1 cellular context compared by ENCODE assay signal in the genomic region with DNA sequence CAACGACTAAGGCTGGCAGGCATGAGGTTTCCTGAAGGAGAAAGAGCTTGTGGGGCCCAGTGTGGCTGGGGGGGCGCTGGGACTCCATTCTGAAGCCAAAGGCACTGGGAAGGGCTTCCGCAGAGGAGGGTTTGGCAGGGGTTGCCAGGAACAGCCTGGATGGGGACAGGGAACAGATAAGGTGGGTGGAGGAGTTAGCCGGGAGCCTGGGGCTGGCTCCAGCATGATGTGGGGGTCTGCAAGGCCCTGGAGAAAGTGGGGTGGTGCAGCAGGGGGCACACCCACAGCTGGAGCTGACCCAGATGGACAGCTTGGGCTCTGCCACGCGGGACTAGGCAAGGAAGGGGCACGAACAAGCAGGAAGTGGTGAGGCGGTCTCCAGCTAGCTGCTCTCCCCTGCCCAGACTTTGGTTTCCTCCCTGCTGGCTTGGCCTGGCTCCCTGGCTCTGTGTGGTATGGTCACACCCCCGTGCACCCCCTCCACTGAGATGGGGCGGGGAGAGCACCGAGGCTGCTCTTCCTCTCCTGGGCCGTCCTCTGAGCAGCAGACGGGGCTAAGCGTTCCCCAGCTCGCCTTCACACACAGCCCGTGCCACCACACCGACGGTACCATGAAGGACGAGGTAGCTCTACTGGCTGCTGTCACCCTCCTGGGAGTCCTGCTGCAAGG.
TF ChIP-seq lines count a peak whose summit lies in the region.

A gene with protein sequence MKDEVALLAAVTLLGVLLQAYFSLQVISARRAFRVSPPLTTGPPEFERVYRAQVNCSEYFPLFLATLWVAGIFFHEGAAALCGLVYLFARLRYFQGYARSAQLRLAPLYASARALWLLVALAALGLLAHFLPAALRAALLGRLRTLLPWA (plus strand): TSS at position 517 of the 670 bp plus-strand sequence. CDS start 95 bp downstream, at position 612.

TF ChIP-seq in HepG2, 621 proteins besides CTCF, POLR2A, EP300 and RAD21 (continued from another document):
- TF ChIP-seq RFXAP (CRISPR knock-in tag; IDR thresholded peaks at IDR 0.05; ENCODE audit: borderline replicate concordance) (no peak), ZBTB21 (CRISPR knock-in tag; IDR thresholded peaks at IDR 0.05) (no peak), ZNF180 (CRISPR knock-in tag; IDR thresholded peaks at IDR 0.05; ENCODE audit: borderline replicate concordance, low read depth) (no peak), ZNF282 (IDR thresholded peaks at IDR 0.05; ENCODE audit: partially characterized antibody) (no peak), ZBTB38 (CRISPR knock-in tag; IDR thresholded peaks at IDR 0.05) (peak; percentile 34; the same call in 1 of the 2 replicates), GLI4 (CRISPR knock-in tag; IDR thresholded peaks at IDR 0.05; ENCODE audit: borderline replicate concordance) (no peak), SP140L (CRISPR knock-in tag; IDR thresholded peaks at IDR 0.05; ENCODE audit: borderline replicate concordance) (no peak), MAZ (IDR thresholded peaks at IDR 0.05; ENCODE audit: borderline replicate concordance, low read depth, low read length) (no peak), MAZ (CRISPR knock-in tag; IDR thresholded peaks at IDR 0.05; ENCODE audit: low read depth) (no peak), RNF2 (conservative IDR thresholded peaks at IDR 0.05; ENCODE audit: low read depth) (no peak), ZNF660 (CRISPR knock-in tag; IDR thresholded peaks at IDR 0.05; ENCODE audit: borderline replicate concordance, low read depth) (no peak), SAP130 (CRISPR knock-in tag; IDR thresholded peaks at IDR 0.05; ENCODE audit: low read depth) (no peak)
- TF ChIP-seq, protein P1, sequence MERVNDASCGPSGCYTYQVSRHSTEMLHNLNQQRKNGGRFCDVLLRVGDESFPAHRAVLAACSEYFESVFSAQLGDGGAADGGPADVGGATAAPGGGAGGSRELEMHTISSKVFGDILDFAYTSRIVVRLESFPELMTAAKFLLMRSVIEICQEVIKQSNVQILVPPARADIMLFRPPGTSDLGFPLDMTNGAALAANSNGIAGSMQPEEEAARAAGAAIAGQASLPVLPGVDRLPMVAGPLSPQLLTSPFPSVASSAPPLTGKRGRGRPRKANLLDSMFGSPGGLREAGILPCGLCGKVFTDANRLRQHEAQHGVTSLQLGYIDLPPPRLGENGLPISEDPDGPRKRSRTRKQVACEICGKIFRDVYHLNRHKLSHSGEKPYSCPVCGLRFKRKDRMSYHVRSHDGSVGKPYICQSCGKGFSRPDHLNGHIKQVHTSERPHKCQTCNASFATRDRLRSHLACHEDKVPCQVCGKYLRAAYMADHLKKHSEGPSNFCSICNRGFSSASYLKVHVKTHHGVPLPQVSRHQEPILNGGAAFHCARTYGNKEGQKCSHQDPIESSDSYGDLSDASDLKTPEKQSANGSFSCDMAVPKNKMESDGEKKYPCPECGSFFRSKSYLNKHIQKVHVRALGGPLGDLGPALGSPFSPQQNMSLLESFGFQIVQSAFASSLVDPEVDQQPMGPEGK (CRISPR knock-in tag; IDR thresholded peaks at IDR 0.05), result peak; percentile 28; the same call in 1 of the 2 replicates
